In the genomic region with DNA sequence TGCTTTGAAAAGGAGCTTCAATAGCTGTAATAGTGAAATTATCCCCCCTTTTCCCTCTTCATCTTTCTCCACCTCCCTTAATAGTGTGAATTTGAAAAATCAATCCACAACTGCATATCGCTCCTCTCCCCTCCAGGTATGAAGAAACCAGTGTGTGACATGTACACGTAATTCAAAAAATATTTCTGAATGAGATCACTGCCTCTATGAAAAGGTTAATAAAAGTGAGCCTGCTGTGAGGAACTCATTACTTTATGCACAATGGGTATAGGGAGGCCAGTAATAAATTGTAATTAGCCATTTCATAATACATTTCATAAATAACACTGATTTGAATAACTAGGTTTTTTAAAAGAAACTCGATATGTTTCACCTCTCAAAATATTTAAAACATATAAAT, we compare ENCODE assay signal across 23 cellular contexts.
A peak's percentile ranks its signal among the peaks of the same experiment; 100 is the strongest.
DNase-seq lines count a peak whose midpoint lies in the region; ATAC-seq, FAIRE-seq and TF ChIP-seq lines count a peak whose summit lies in the region.
"Had no signal": no experiment of that assay in that cellular context is flagged by ENCODE, and none has a peak within 500 bp of the region (broad histone marks: within the 10 kb centered on the region; RNA-seq: fewer than 3 reads in every experiment).

No MANE protein-coding gene starts in this region.

- no peak overlapping the region for H3K4me3 ChIP-seq in keratinocyte (ENCODE audit: control insufficient read depth in 2 of 3, extremely low read depth in 1 of 3, insufficient read depth in 2 of 3, low read depth in 1 of 3, low read length in 3 of 3)
- H3K4me3 ChIP-seq: BLaER1, SJCRH30 had no signal

- H3K27ac ChIP-seq in RWPE1 (no peak overlapping the region), keratinocyte (ENCODE audit: control insufficient read depth, insufficient read depth, low read length) (no peak overlapping the region)
- H3K27ac ChIP-seq: BLaER1, SJCRH30 had no signal

- dilution Hi-C loops in keratinocyte (cut with MboI; ENCODE audit: extremely low pct_ligation_motif_present, low sequenced_read_pairs) = no loop called here

- peaks cover 10% of the 10 kb centered on the region for H3K4me1 ChIP-seq in keratinocyte (ENCODE audit: control insufficient read depth, extremely low read depth, insufficient read depth, low read length)
- H3K4me1 ChIP-seq: BLaER1, SJCRH30 had no signal

- no peaks in the 10 kb centered on the region for H3K9me3 ChIP-seq in keratinocyte (ENCODE audit: control insufficient read depth, low read depth, low read length)
- H3K9me3 ChIP-seq: BLaER1, SJCRH30 had no signal

- H4K20me1 ChIP-seq in keratinocyte (ENCODE audit: control insufficient read depth, extremely low read depth, insufficient read depth, low read length) = no peaks in the 10 kb centered on the region
- H4K20me1 ChIP-seq: BLaER1 had no signal

- no peak overlapping the region for H3K9ac ChIP-seq in keratinocyte (ENCODE audit: control insufficient read depth, extremely low read depth, insufficient read depth, low read length)
- H3K9ac ChIP-seq: BLaER1 had no signal

- no peak overlapping the region for H2AFZ ChIP-seq in keratinocyte (ENCODE audit: control insufficient read depth, low read length)

- no peak for TF ChIP-seq CTCF in RWPE1 (conservative IDR thresholded peaks at IDR 0.05; ENCODE audit: low read depth)
- TF ChIP-seq CTCF in keratinocyte (optimal IDR thresholded peaks at IDR 0.05 in 1 of 3, IDR thresholded peaks at IDR 0.05 in 1 of 3, conservative IDR thresholded peaks at IDR 0.05 in 1 of 3; ENCODE audit: extremely low read depth in 1 of 3, insufficient read depth in 2 of 3, low read length in 3 of 3) = no peak

- DNase-seq in ELR (ENCODE audit: low read depth) (peak; percentile 36), HT1080 (ENCODE audit: low read depth) (peak; percentile 10), RWPE1 (ENCODE audit: low spot score) (peak; percentile 27), keratinocyte (ENCODE audit: low read depth, low spot score) (no peak), NCI-H446 treated with DMSO at 0.1 percent for 48 hours (lab: John Stamatoyannopoulos, UW) (no peak)
- no peak for DNase-seq in activated CD4-positive, alpha-beta T cell treated with anti-CD3 and anti-CD28 coated beads for 4 hours
- DNase-seq: CD4-positive, CD25-positive, alpha-beta regulatory T cell; DMS153; DND-41; GOT3; HCEC 1CT; Kasumi-1; MM.1S; NCI-H1694; NCI-H2029 treated with DMSO at 0.1 percent for 48 hours; NCI-H526 treated with DMSO at 0.1 percent for 48 hours; SJCRH30 had no signal

- H3K79me2 ChIP-seq in keratinocyte (ENCODE audit: control insufficient read depth, insufficient read depth, low read length) = no peaks in the 10 kb centered on the region

- no peaks in the 10 kb centered on the region for H3K27me3 ChIP-seq in keratinocyte (ENCODE audit: control insufficient read depth, extremely low read depth, insufficient read depth, low read length)
- H3K27me3 ChIP-seq: BLaER1, SJCRH30 had no signal

- POLR2A ChIA-PET in RWPE1 (lab: Yijun Ruan, JAX; ENCODE audit: low non-redundant PET) = no interaction called here

- no peak for FAIRE-seq in keratinocyte (lab: Jason Lieb, UNC)
- FAIRE-seq: A204.1, GM18507, RCC 7860 had no signal

- peak overlapping the region; percentile 22 for H3K4me2 ChIP-seq in keratinocyte (ENCODE audit: control insufficient read depth, extremely low read depth, insufficient read depth, low read depth, low read length)
- H3K4me2 ChIP-seq: BLaER1 had no signal

- H3K36me3 ChIP-seq in keratinocyte (ENCODE audit: control insufficient read depth in 2 of 2, extremely low read depth in 1 of 2, insufficient read depth in 2 of 2, low read length in 2 of 2) = no peaks in the 10 kb centered on the region
- H3K36me3 ChIP-seq: BLaER1, SJCRH30 had no signal

- no peaks in the 10 kb centered on the region for H3K9me1 ChIP-seq in keratinocyte (ENCODE audit: control insufficient read depth, extremely low read depth, insufficient read depth, low read length)

- no peak for ATAC-seq in GM19463 (IDR thresholded peaks at IDR 0.05; ENCODE audit: unreplicated experiment)
- ATAC-seq: Right ventricle myocardium inferior had no signal

- CTCF ChIA-PET in RWPE1 (lab: Yijun Ruan, JAX) = no interaction called here

Comparison
In these comparisons a context has a peak if more than half of its experiments do, and no peak if none do; other contexts are left out.
1. DNase-seq: peak in ELR (single experiment), HT1080 (single experiment) and RWPE1 (single experiment); none in keratinocyte (single experiment), NCI-H446 treated with DMSO at 0.1 percent for 48 hours (single experiment) and activated CD4-positive, alpha-beta T cell treated with anti-CD3 and anti-CD28 coated beads for 4 hours (0 of 2).